1 cellular context compared by ENCODE assay signal in genomic region chr19:10960314-10961072, GRCh38.
A peak's percentile ranks its signal among the peaks of the same experiment; 100 is the strongest.
TF ChIP-seq lines count a peak whose summit lies in the region.

SMARCA4 (plus strand) TSS chr19:10961030; CDS start chr19:10984152, 23,122 bp downstream.

TF ChIP-seq in HepG2, 621 proteins besides CTCF, POLR2A, EP300 and RAD21 (continued from another document and continues in another):
- TF ChIP-seq SNAPC4 (CRISPR knock-in tag; IDR thresholded peaks at IDR 0.05), result no peak
- TF ChIP-seq BCL6 (CRISPR knock-in tag; IDR thresholded peaks at IDR 0.05), result peak; percentile 20; the same call in 1 of the 2 replicates
- no peak for TF ChIP-seq KDM6A (CRISPR knock-in tag; IDR thresholded peaks at IDR 0.05; ENCODE audit: low read depth)
- no peak for TF ChIP-seq JUND (CRISPR knock-in tag; IDR thresholded peaks at IDR 0.05)
- no peak; the same call in 1 of the 2 replicates for TF ChIP-seq ZNF431 (CRISPR knock-in tag; IDR thresholded peaks at IDR 0.05; ENCODE audit: borderline replicate concordance, low read depth)
- TF ChIP-seq ZUFSP (CRISPR knock-in tag; IDR thresholded peaks at IDR 0.05; ENCODE audit: borderline replicate concordance), result no peak
- TF ChIP-seq STAT6 (CRISPR knock-in tag; IDR thresholded peaks at IDR 0.05; ENCODE audit: borderline replicate concordance), result no peak
- TF ChIP-seq ZNF225 (CRISPR knock-in tag; IDR thresholded peaks at IDR 0.05), result no peak; the same call in 1 of the 2 replicates
- TF ChIP-seq ZBTB8A (CRISPR knock-in tag; IDR thresholded peaks at IDR 0.05; ENCODE audit: borderline replicate concordance, low read depth), result no peak
- no peak for TF ChIP-seq ZNF562 (CRISPR knock-in tag; IDR thresholded peaks at IDR 0.05; ENCODE audit: borderline replicate concordance)
- TF ChIP-seq E2F2 (CRISPR knock-in tag; IDR thresholded peaks at IDR 0.05; ENCODE audit: borderline replicate concordance), result no peak
- no peak for TF ChIP-seq ZBTB21 (CRISPR knock-in tag; IDR thresholded peaks at IDR 0.05)
- no peak for TF ChIP-seq ZBTB7A (CRISPR knock-in tag; IDR thresholded peaks at IDR 0.05)
- TF ChIP-seq SATB2 (CRISPR knock-in tag; IDR thresholded peaks at IDR 0.05), result no peak
- TF ChIP-seq ZNF331 (CRISPR knock-in tag; IDR thresholded peaks at IDR 0.05), result peak; percentile 64
- TF ChIP-seq ZGPAT (CRISPR knock-in tag; IDR thresholded peaks at IDR 0.05), result peak; percentile 91; the same call in 1 of the 2 replicates
- TF ChIP-seq TOPORS (CRISPR knock-in tag; IDR thresholded peaks at IDR 0.05), result no peak
- no peak for TF ChIP-seq HOXA7 (CRISPR knock-in tag; IDR thresholded peaks at IDR 0.05)
- no peak for TF ChIP-seq ZNF75D (CRISPR knock-in tag; IDR thresholded peaks at IDR 0.05; ENCODE audit: borderline replicate concordance)
- TF ChIP-seq CBX2 (IDR thresholded peaks at IDR 0.05; ENCODE audit: low read depth, low read length), result no peak
- TF ChIP-seq CBX2 (CRISPR knock-in tag; IDR thresholded peaks at IDR 0.05; ENCODE audit: low read depth), result no peak
- TF ChIP-seq ARNT (IDR thresholded peaks at IDR 0.05), result no peak
- no peak for TF ChIP-seq TEAD3 (CRISPR knock-in tag; optimal IDR thresholded peaks at IDR 0.05; ENCODE audit: borderline replicate concordance)
- no peak for TF ChIP-seq ZNF30 (CRISPR knock-in tag; IDR thresholded peaks at IDR 0.05)
- peak; percentile 88 for TF ChIP-seq BRD4 (CRISPR knock-in tag; IDR thresholded peaks at IDR 0.05)
- TF ChIP-seq ZNF496 (CRISPR knock-in tag; IDR thresholded peaks at IDR 0.05; ENCODE audit: insufficient replicate concordance), result no peak
- TF ChIP-seq ETV6 (CRISPR knock-in tag; conservative IDR thresholded peaks at IDR 0.05), result peak; percentile 62; the same call in 1 of the 2 replicates
- no peak for TF ChIP-seq MTF2 (CRISPR knock-in tag; IDR thresholded peaks at IDR 0.05; ENCODE audit: borderline replicate concordance)
- peak; percentile 90; the same call in 1 of the 2 replicates for TF ChIP-seq ZSCAN21 (CRISPR knock-in tag; IDR thresholded peaks at IDR 0.05; ENCODE audit: borderline replicate concordance)
- TF ChIP-seq ZNF142 (CRISPR knock-in tag; IDR thresholded peaks at IDR 0.05), result 0 out of 2 replicates have a peak, but pooled peaks have one; percentile 47
- peak; percentile 65; the same call in 1 of the 2 replicates for TF ChIP-seq IKZF5 (CRISPR knock-in tag; IDR thresholded peaks at IDR 0.05)
- TF ChIP-seq CEBPZ (IDR thresholded peaks at IDR 0.05; ENCODE audit: low read length), result no peak
- no peak for TF ChIP-seq KLF13 (CRISPR knock-in tag; IDR thresholded peaks at IDR 0.05)
